ENCODE assay signal across 19 cellular contexts in the genomic region with DNA sequence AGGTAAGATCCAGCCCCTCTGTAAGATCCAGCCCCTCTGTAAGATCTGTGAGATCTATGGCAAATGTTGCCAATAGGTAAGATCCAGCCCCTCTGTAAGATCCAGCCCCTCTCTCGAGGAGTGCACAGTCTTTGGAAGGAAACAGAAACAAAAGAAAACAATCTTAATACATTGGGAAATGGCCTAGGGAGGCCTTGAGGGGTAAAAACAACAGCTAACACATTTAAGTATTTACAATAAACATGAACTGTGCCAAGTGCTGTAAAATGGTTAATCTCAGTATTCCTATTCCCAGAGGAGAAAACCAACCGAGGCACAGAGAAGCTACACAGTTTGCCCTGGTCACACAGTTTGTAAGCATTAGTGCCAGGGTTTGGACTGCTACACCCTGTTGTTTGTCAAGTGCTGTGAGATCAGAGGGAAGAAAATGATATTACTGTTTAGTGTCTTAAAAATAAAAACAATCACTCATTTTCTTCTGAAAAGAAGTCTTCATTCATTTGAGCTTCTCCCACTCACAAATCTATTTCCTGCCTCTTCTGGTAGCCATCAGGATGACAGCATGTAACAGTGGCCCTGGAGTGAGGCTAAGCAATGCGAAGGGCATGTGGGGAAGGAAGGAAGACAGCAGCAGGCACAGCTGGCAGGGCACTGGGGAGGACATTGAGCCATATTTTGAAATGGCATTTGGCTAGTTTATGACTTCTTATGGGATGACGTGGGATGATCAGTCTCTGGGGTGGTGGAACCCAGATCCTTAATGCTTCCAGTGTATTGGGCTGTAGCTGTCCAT.
DNase-seq lines count a peak whose midpoint lies in the region; ATAC-seq, FAIRE-seq and TF ChIP-seq lines count a peak whose summit lies in the region.
"Had no signal": no experiment of that assay in that cellular context is flagged by ENCODE, and none has a peak within 500 bp of the region (broad histone marks: within the 10 kb centered on the region; RNA-seq: fewer than 3 reads in every experiment).

No MANE protein-coding gene starts in this region.

- FAIRE-seq in endothelial cell of umbilical vein (lab: Jason Lieb, UNC), result no peak
- FAIRE-seq: kidney had no signal

- no peak overlapping the region for H3K9ac ChIP-seq in endothelial cell of umbilical vein (replicated peaks; ENCODE audit: extremely low read depth, insufficient read depth, low read length)

- H3K4me1 Mint-ChIP-seq in osteocyte (ENCODE audit: unreplicated experiment), result peaks cover 18% of the 10 kb centered on the region
- H3K4me1 Mint-ChIP-seq: activated CD4-positive, alpha-beta T cell treated with anti-CD3 and anti-CD28 coated beads, Interleukin-2, amount 10 ng/mL, durations not matched to agents 7 days and 5 days; T-cell had no signal

- no peak overlapping the region for H3K4me3 Mint-ChIP-seq in osteocyte (ENCODE audit: unreplicated experiment)
- H3K4me3 Mint-ChIP-seq: activated CD4-positive, alpha-beta T cell treated with anti-CD3 and anti-CD28 coated beads, Interleukin-2, amount 10 ng/mL, durations not matched to agents 7 days and 5 days; natural killer cell treated with Interleukin-12 subunit alpha and Interleukin-12 subunit beta and Interleukin-15 and Interleukin-18, amount 100 ng/mL, for 72 hours; T-cell had no signal

- no peaks in the 10 kb centered on the region for H4K20me1 ChIP-seq in endothelial cell of umbilical vein (replicated peaks; ENCODE audit: control insufficient read depth, extremely low read depth, insufficient read depth, low read length)

- POLR2A ChIA-PET in endothelial cell of umbilical vein (lab: Charles Lee), result no interaction called here

- no peak overlapping the region for H2AFZ ChIP-seq in endothelial cell of umbilical vein (ENCODE audit: low read depth, low read length)

- H3K4me1 ChIP-seq in endothelial cell of umbilical vein (ENCODE audit: control insufficient read depth, extremely low read depth, insufficient read depth, low read length), result no peaks in the 10 kb centered on the region
- no peaks in the 10 kb centered on the region for H3K4me1 ChIP-seq in effector memory CD4-positive, alpha-beta T cell (ENCODE audit: control insufficient read depth, insufficient read depth, low read length, poor library complexity, severe bottlenecking)

- TF ChIP-seq CTCF in AG10803 (conservative IDR thresholded peaks at IDR 0.05; ENCODE audit: low read length) (no peak), endothelial cell of umbilical vein (IDR thresholded peaks at IDR 0.05; ENCODE audit: extremely low read depth in 1 of 2, insufficient read depth in 1 of 2, low read depth in 1 of 2, low read length in 2 of 2) (no peak), osteocyte (IDR thresholded peaks at IDR 0.05) (no peak)

- no peaks in the 10 kb centered on the region for H3K79me2 ChIP-seq in endothelial cell of umbilical vein (ENCODE audit: control insufficient read depth, insufficient read depth, low read length)

- H3K4me3 ChIP-seq in AG10803 (ENCODE audit: low read length) (no peak overlapping the region), endothelial cell of umbilical vein (replicated peaks in 1 of 3; ENCODE audit: insufficient read depth in 1 of 3, low read depth in 1 of 3, low read length in 3 of 3) (no peak overlapping the region)
- no peak overlapping the region for H3K4me3 ChIP-seq in effector memory CD4-positive, alpha-beta T cell (ENCODE audit: insufficient read depth, low read depth, low read length, poor library complexity, severe bottlenecking)
- H3K4me3 ChIP-seq: vagina had no signal

- ATAC-seq in left ventricle myocardium superior (no peak), HG03378 (IDR thresholded peaks at IDR 0.05; ENCODE audit: unreplicated experiment) (no peak)
- ATAC-seq: natural killer cell treated with Interleukin-12 subunit alpha and Interleukin-12 subunit beta and Interleukin-15 and Interleukin-18, amount 100 ng/mL, for 72 hours; T-cell had no signal

- no peaks in the 10 kb centered on the region for H3K27me3 ChIP-seq in endothelial cell of umbilical vein (ENCODE audit: control insufficient read depth in 2 of 2, insufficient read depth in 2 of 2, low read length in 2 of 2)
- no peaks in the 10 kb centered on the region for H3K27me3 ChIP-seq in effector memory CD4-positive, alpha-beta T cell (replicated peaks; ENCODE audit: control insufficient read depth, insufficient read depth, low read length, poor library complexity, severe bottlenecking)
- H3K27me3 ChIP-seq: vagina had no signal

- no peaks in the 10 kb centered on the region for H3K27me3 Mint-ChIP-seq in osteocyte (ENCODE audit: unreplicated experiment)
- H3K27me3 Mint-ChIP-seq: activated CD4-positive, alpha-beta T cell treated with anti-CD3 and anti-CD28 coated beads, Interleukin-2, amount 10 ng/mL, durations not matched to agents 7 days and 5 days; T-cell had no signal

- H3K36me3 Mint-ChIP-seq in osteocyte (ENCODE audit: unreplicated experiment), result no peaks in the 10 kb centered on the region
- H3K36me3 Mint-ChIP-seq: natural killer cell treated with Interleukin-12 subunit alpha and Interleukin-12 subunit beta and Interleukin-15 and Interleukin-18, amount 100 ng/mL, for 72 hours; T-cell had no signal

- CTCF ChIA-PET in endothelial cell of umbilical vein (lab: Charles Lee), result interaction anchor here (1.1 kb wide), 1 partner anchor 130 kb away, joined by 3 read pairs; no protein-coding TSS in a partner anchor

- dilution Hi-C loops in endothelial cell of umbilical vein (cut with MboI; ENCODE audit: extremely low pct_ligation_motif_present, low sequenced_read_pairs), result no loop called here

- H3K9me3 ChIP-seq in endothelial cell of umbilical vein (replicated peaks; ENCODE audit: control insufficient read depth, insufficient read depth, low read length), result no peaks in the 10 kb centered on the region
- no peaks in the 10 kb centered on the region for H3K9me3 ChIP-seq in effector memory CD4-positive, alpha-beta T cell (ENCODE audit: control insufficient read depth, low read length)
- H3K9me3 ChIP-seq: vagina had no signal

- intact Hi-C loops in endothelial cell of umbilical vein (cut with micrococcal nuclease), result no loop called here
- intact Hi-C loops in left ventricle myocardium superior (cut with micrococcal nuclease), result no loop called here

- no peaks in the 10 kb centered on the region for H3K9me3 Mint-ChIP-seq in osteocyte (ENCODE audit: unreplicated experiment)
- H3K9me3 Mint-ChIP-seq: activated CD4-positive, alpha-beta T cell treated with anti-CD3 and anti-CD28 coated beads, Interleukin-2, amount 10 ng/mL, durations not matched to agents 7 days and 5 days; natural killer cell treated with Interleukin-12 subunit alpha and Interleukin-12 subunit beta and Interleukin-15 and Interleukin-18, amount 100 ng/mL, for 72 hours had no signal

- BruUV-seq in endothelial cell of umbilical vein (replicated peaks; lab: Mats Ljungman, UMichigan), result no TSS peak

- TF ChIP-seq POLR2A in endothelial cell of umbilical vein (IDR thresholded peaks at IDR 0.05; ENCODE audit: low read depth, low read length), result no peak

- no peak overlapping the region for H3K4me2 ChIP-seq in endothelial cell of umbilical vein (ENCODE audit: insufficient read depth, low read length)

- no peaks in the 10 kb centered on the region for H3K36me3 ChIP-seq in endothelial cell of umbilical vein (ENCODE audit: control insufficient read depth in 2 of 2, extremely low read depth in 1 of 2, insufficient read depth in 2 of 2, low read length in 2 of 2)
- H3K36me3 ChIP-seq in effector memory CD4-positive, alpha-beta T cell (ENCODE audit: control insufficient read depth, insufficient read depth, low read length), result no peaks in the 10 kb centered on the region
- H3K36me3 ChIP-seq: vagina had no signal

- H3K27ac ChIP-seq in endothelial cell of umbilical vein (ENCODE audit: insufficient read depth, low read depth, low read length), result no peak overlapping the region
- no peak overlapping the region for H3K27ac ChIP-seq in effector memory CD4-positive, alpha-beta T cell (ENCODE audit: insufficient read depth, low read length, poor library complexity, severe bottlenecking)
- H3K27ac ChIP-seq: vagina had no signal

- DNase-seq in AG10803 (ENCODE audit: low read depth) (peak; percentile 8), NCI-H69 (lab: John Stamatoyannopoulos, UW) (peak; percentile 55), endothelial cell of umbilical vein (ENCODE audit: low read depth, low spot score) (peak; percentile 3), osteocyte (ENCODE audit: extremely low spot score, unreplicated experiment) (no peak), left ventricle myocardium superior (no peak)
- DNase-seq in effector memory CD4-positive, alpha-beta T cell, result no peak
- no peak for DNase-seq in activated effector memory CD4-positive, alpha-beta T cell treated with anti-CD3 and anti-CD28 coated beads, Interleukin-2, amount 50 U/mL, for 16 hours
- DNase-seq: activated CD4-positive, alpha-beta T cell treated with anti-CD3 and anti-CD28 coated beads, Interleukin-2, amount 10 ng/mL, durations not matched to agents 7 days and 5 days; activated CD8-positive, alpha-beta memory T cell treated with anti-CD3 and anti-CD28 coated beads, Interleukin-2, amount 50 U/mL, for 4 hours; activated gamma-delta T cell treated with Interleukin-2 at 50 U/mL for 16 hours; cerebellar nuclear complex; effector CD4-positive, alpha-beta T cell; kidney; NCI-H1436; NCI-H524 treated with DMSO at 0.1 percent for 48 hours; T-cell had no signal

- H3K27ac Mint-ChIP-seq in osteocyte (ENCODE audit: unreplicated experiment), result peak overlapping the region; percentile 12
- H3K27ac Mint-ChIP-seq: activated CD4-positive, alpha-beta T cell treated with anti-CD3 and anti-CD28 coated beads, Interleukin-2, amount 10 ng/mL, durations not matched to agents 7 days and 5 days; natural killer cell treated with Interleukin-12 subunit alpha and Interleukin-12 subunit beta and Interleukin-15 and Interleukin-18, amount 100 ng/mL, for 72 hours; T-cell had no signal

- H3K9me1 ChIP-seq in endothelial cell of umbilical vein (replicated peaks; ENCODE audit: control insufficient read depth, extremely low read depth, insufficient read depth, low read length), result no peaks in the 10 kb centered on the region

TF ChIP-seq in endothelial cell of umbilical vein, 7 proteins besides CTCF, POLR2A, EP300 and RAD21:
- TF ChIP-seq JUN (IDR thresholded peaks at IDR 0.05; ENCODE audit: borderline replicate concordance, insufficient read depth, insufficient read length, low read depth) (no peak), FOS (IDR thresholded peaks at IDR 0.05; ENCODE audit: borderline replicate concordance, insufficient read depth, low read length) (no peak), MYC (IDR thresholded peaks at IDR 0.05; ENCODE audit: low read depth, low read length) (no peak), GATA2 (IDR thresholded peaks at IDR 0.05; ENCODE audit: insufficient read depth, insufficient read length, low read depth, low read length) (no peak), POLR2AphosphoS5 (IDR thresholded peaks at IDR 0.05; ENCODE audit: insufficient read depth, low read depth, low read length) (no peak), EZH2 (IDR thresholded peaks at IDR 0.05; ENCODE audit: borderline replicate concordance, low read depth, low read length, severe bottlenecking) (no peak)
- TF ChIP-seq, protein P1, sequence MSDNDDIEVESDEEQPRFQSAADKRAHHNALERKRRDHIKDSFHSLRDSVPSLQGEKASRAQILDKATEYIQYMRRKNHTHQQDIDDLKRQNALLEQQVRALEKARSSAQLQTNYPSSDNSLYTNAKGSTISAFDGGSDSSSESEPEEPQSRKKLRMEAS (IDR thresholded peaks at IDR 0.05; ENCODE audit: insufficient read depth, insufficient read length), result no peak
TF ChIP-seq in endothelial cell of umbilical vein: peak in this region for 0.

Comparison
In these comparisons a context has a peak if more than half of its experiments do, and no peak if none do; other contexts are left out.
1. DNase-seq: peak in AG10803 (single experiment), NCI-H69 (single experiment) and endothelial cell of umbilical vein (single experiment); none in osteocyte (single experiment), effector memory CD4-positive, alpha-beta T cell (0 of 3), left ventricle myocardium superior (single experiment) and activated effector memory CD4-positive, alpha-beta T cell treated with anti-CD3 and anti-CD28 coated beads, Interleukin-2, amount 50 U/mL, for 16 hours (single experiment).